Comparison of ENCODE assay signal across 23 cellular contexts in the genomic region with DNA sequence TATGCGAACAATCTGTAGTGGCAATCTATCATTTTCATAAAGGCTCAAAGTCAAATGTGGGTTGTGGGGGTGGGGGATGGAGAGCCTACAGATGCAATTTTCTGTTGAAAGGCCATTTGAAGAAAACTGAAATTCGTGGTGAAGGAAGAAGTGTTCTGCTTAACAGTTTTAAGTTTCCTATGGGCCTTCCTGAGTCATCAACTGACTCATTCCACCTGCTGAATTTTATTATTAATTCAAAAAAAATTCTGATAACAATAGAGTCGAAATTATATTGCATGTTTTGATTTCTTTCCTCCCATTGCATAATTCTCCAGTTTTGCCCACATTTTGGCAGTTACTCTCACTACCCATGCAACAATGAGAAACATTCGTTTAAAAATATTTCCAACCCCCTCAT.
DNase-seq lines count a peak whose midpoint lies in the region; ATAC-seq and TF ChIP-seq lines count a peak whose summit lies in the region.
"Had no signal": no experiment of that assay in that cellular context is flagged by ENCODE, and none has a peak within 500 bp of the region (broad histone marks: within the 10 kb centered on the region; RNA-seq: fewer than 3 reads in every experiment).

No MANE protein-coding gene starts in this region.

- no peak overlapping the region for H3K4me3 Mint-ChIP-seq in activated CD8-positive, alpha-beta T cell treated with anti-CD3 and anti-CD28 coated beads for 36 hours
- no peak overlapping the region for H3K4me3 Mint-ChIP-seq in activated CD8-positive, alpha-beta T cell treated with anti-CD3 and anti-CD28 coated beads, Interleukin-2, amount 10 ng/mL, durations not matched to agents 7 days and 5 days
- no peak overlapping the region for H3K4me3 Mint-ChIP-seq in activated naive CD8-positive, alpha-beta T cell treated with anti-CD3 and anti-CD28 coated beads for 36 hours
- H3K4me3 Mint-ChIP-seq in endothelial cell (ENCODE audit: unreplicated experiment) = no peak overlapping the region
- H3K4me3 Mint-ChIP-seq: dendritic cell treated with granulocyte-macrophage colony-stimulating factor and Interleukin-4, amounts not matched to agents 40 ng/mL and 50 ng/mL, for 4 days had no signal

- peak; percentile 71 for ATAC-seq in activated CD8-positive, alpha-beta T cell treated with anti-CD3 and anti-CD28 coated beads for 36 hours
- no peak for ATAC-seq in activated CD8-positive, alpha-beta T cell treated with anti-CD3 and anti-CD28 coated beads, Interleukin-2, amount 10 ng/mL, durations not matched to agents 7 days and 5 days
- ATAC-seq in HG02763 (IDR thresholded peaks at IDR 0.05; ENCODE audit: unreplicated experiment) = no peak
- ATAC-seq: A549, gastrocnemius medialis, GM12878 had no signal

- no peaks in the 10 kb centered on the region for H3K9me3 ChIP-seq in testis
- H3K9me3 ChIP-seq: A549, gastrocnemius medialis, spleen had no signal

- WGBS in testis, 2 donors = 42 to 47% methylated on average over 4 of the region's 4 CpGs

- H3K4me1 Mint-ChIP-seq in activated CD8-positive, alpha-beta T cell treated with anti-CD3 and anti-CD28 coated beads for 36 hours (ENCODE audit: low read depth) = peaks cover 14% of the 10 kb centered on the region
- peaks cover 12% of the 10 kb centered on the region for H3K4me1 Mint-ChIP-seq in activated CD8-positive, alpha-beta T cell treated with anti-CD3 and anti-CD28 coated beads, Interleukin-2, amount 10 ng/mL, durations not matched to agents 7 days and 5 days (ENCODE audit: low read depth)
- H3K4me1 Mint-ChIP-seq in activated naive CD8-positive, alpha-beta T cell treated with anti-CD3 and anti-CD28 coated beads for 36 hours = peaks cover 13% of the 10 kb centered on the region
- no peaks in the 10 kb centered on the region for H3K4me1 Mint-ChIP-seq in endothelial cell (ENCODE audit: unreplicated experiment)

- peak overlapping the region; percentile 58 for H3K27ac Mint-ChIP-seq in activated CD8-positive, alpha-beta T cell treated with anti-CD3 and anti-CD28 coated beads for 36 hours
- no peak overlapping the region for H3K27ac Mint-ChIP-seq in activated CD8-positive, alpha-beta T cell treated with anti-CD3 and anti-CD28 coated beads, Interleukin-2, amount 10 ng/mL, durations not matched to agents 7 days and 5 days
- H3K27ac Mint-ChIP-seq in activated naive CD8-positive, alpha-beta T cell treated with anti-CD3 and anti-CD28 coated beads for 36 hours = peak overlapping the region; percentile 82
- no peak overlapping the region for H3K27ac Mint-ChIP-seq in endothelial cell (ENCODE audit: unreplicated experiment)
- H3K27ac Mint-ChIP-seq: dendritic cell treated with granulocyte-macrophage colony-stimulating factor and Interleukin-4, amounts not matched to agents 40 ng/mL and 50 ng/mL, for 4 days had no signal

- H3K4me3 ChIP-seq in retinal pigment epithelial cell (ENCODE audit: low read length) (no peak overlapping the region), testis (no peak overlapping the region)
- H3K4me3 ChIP-seq: A549, gastrocnemius medialis, GM12878, lung, PC-9, spleen had no signal

- H3K27me3 ChIP-seq in testis = no peaks in the 10 kb centered on the region
- H3K27me3 ChIP-seq: gastrocnemius medialis, spleen had no signal

- CTCF ChIA-PET in activated CD8-positive, alpha-beta T cell treated with anti-CD3 and anti-CD28 coated beads for 36 hours (lab: Charles Lee) = no interaction called here
- CTCF ChIA-PET in activated CD8-positive, alpha-beta T cell treated with anti-CD3 and anti-CD28 coated beads, Interleukin-2, amount 10 ng/mL, durations not matched to agents 7 days and 5 days (lab: Charles Lee) = no interaction called here

- no peaks in the 10 kb centered on the region for H3K4me1 ChIP-seq in testis
- H3K4me1 ChIP-seq: A549, gastrocnemius medialis, spleen had no signal

- H3K27ac ChIP-seq in testis = no peak overlapping the region
- H3K27ac ChIP-seq: A549, gastrocnemius medialis, PC-9, spleen had no signal

- no peak for TF ChIP-seq POLR2A in testis (IDR thresholded peaks at IDR 0.05)

- DNase-seq in activated CD8-positive, alpha-beta T cell treated with anti-CD3 and anti-CD28 coated beads for 36 hours = peak; percentile 73
- no peak for DNase-seq in activated CD8-positive, alpha-beta T cell treated with anti-CD3 and anti-CD28 coated beads, Interleukin-2, amount 10 ng/mL, durations not matched to agents 7 days and 5 days
- peak; percentile 47 for DNase-seq in LHCN-M2 (ENCODE audit: low read depth)
- DNase-seq in activated naive CD8-positive, alpha-beta T cell treated with anti-CD3 and anti-CD28 coated beads for 36 hours = peak; percentile 10
- DNase-seq in retinal pigment epithelial cell (ENCODE audit: low read depth) = peak; percentile 2
- DNase-seq in testis = no peak
- DNase-seq in endothelial cell (ENCODE audit: low spot score) = no peak
- DNase-seq: activated CD4-positive, CD25-positive, alpha-beta regulatory T cell; gastrocnemius medialis; GOT3; KBM-7; kidney; NCI-H2029; NCI-H345; nucleus accumbens; PC-9; spleen; stimulated activated CD8-positive, alpha-beta memory T cell treated with anti-CD3 and anti-CD28 coated beads, Interleukin-4, amount 100 ng/mL, for 48 hours had no signal

- H3K36me3 ChIP-seq in testis (ENCODE audit: low read depth, missing control alignments) = no peaks in the 10 kb centered on the region
- H3K36me3 ChIP-seq: gastrocnemius medialis, spleen had no signal

- intact Hi-C loops in activated CD8-positive, alpha-beta T cell treated with anti-CD3 and anti-CD28 coated beads for 36 hours (cut with micrococcal nuclease) = no loop called here
- intact Hi-C loops in testis (cut with DNase I; ENCODE audit: low total_unique reads) = no loop called here

- no peaks in the 10 kb centered on the region for H3K36me3 Mint-ChIP-seq in activated CD8-positive, alpha-beta T cell treated with anti-CD3 and anti-CD28 coated beads for 36 hours (ENCODE audit: low read depth)
- no peaks in the 10 kb centered on the region for H3K36me3 Mint-ChIP-seq in activated CD8-positive, alpha-beta T cell treated with anti-CD3 and anti-CD28 coated beads, Interleukin-2, amount 10 ng/mL, durations not matched to agents 7 days and 5 days (ENCODE audit: low read depth)
- H3K36me3 Mint-ChIP-seq in activated naive CD8-positive, alpha-beta T cell treated with anti-CD3 and anti-CD28 coated beads for 36 hours = peaks cover 3% of the 10 kb centered on the region
- no peaks in the 10 kb centered on the region for H3K36me3 Mint-ChIP-seq in endothelial cell (ENCODE audit: low read depth, unreplicated experiment)

- peaks cover 3% of the 10 kb centered on the region for H3K9me3 Mint-ChIP-seq in activated CD8-positive, alpha-beta T cell treated with anti-CD3 and anti-CD28 coated beads for 36 hours
- no peaks in the 10 kb centered on the region for H3K9me3 Mint-ChIP-seq in activated CD8-positive, alpha-beta T cell treated with anti-CD3 and anti-CD28 coated beads, Interleukin-2, amount 10 ng/mL, durations not matched to agents 7 days and 5 days (ENCODE audit: insufficient read depth)
- no peaks in the 10 kb centered on the region for H3K9me3 Mint-ChIP-seq in activated naive CD8-positive, alpha-beta T cell treated with anti-CD3 and anti-CD28 coated beads for 36 hours
- no peaks in the 10 kb centered on the region for H3K9me3 Mint-ChIP-seq in endothelial cell (ENCODE audit: unreplicated experiment)
- H3K9me3 Mint-ChIP-seq: dendritic cell treated with granulocyte-macrophage colony-stimulating factor and Interleukin-4, amounts not matched to agents 40 ng/mL and 50 ng/mL, for 4 days had no signal

- POLR2A ChIA-PET in activated CD8-positive, alpha-beta T cell treated with anti-CD3 and anti-CD28 coated beads for 36 hours (lab: Charles Lee) = no interaction called here
- POLR2A ChIA-PET in activated CD8-positive, alpha-beta T cell treated with anti-CD3 and anti-CD28 coated beads, Interleukin-2, amount 10 ng/mL, durations not matched to agents 7 days and 5 days (lab: Charles Lee) = no interaction called here

- TF ChIP-seq CTCF in activated CD8-positive, alpha-beta T cell treated with anti-CD3 and anti-CD28 coated beads for 36 hours (IDR thresholded peaks at IDR 0.05) = no peak
- TF ChIP-seq CTCF in retinal pigment epithelial cell (conservative IDR thresholded peaks at IDR 0.05; ENCODE audit: low read depth, low read length) (no peak), testis (IDR thresholded peaks at IDR 0.05) (no peak), endothelial cell (IDR thresholded peaks at IDR 0.05; ENCODE audit: unreplicated experiment) (no peak)

- H3K27me3 Mint-ChIP-seq in activated CD8-positive, alpha-beta T cell treated with anti-CD3 and anti-CD28 coated beads for 36 hours = no peaks in the 10 kb centered on the region
- no peaks in the 10 kb centered on the region for H3K27me3 Mint-ChIP-seq in activated CD8-positive, alpha-beta T cell treated with anti-CD3 and anti-CD28 coated beads, Interleukin-2, amount 10 ng/mL, durations not matched to agents 7 days and 5 days (ENCODE audit: low read depth)
- H3K27me3 Mint-ChIP-seq in activated naive CD8-positive, alpha-beta T cell treated with anti-CD3 and anti-CD28 coated beads for 36 hours = no peaks in the 10 kb centered on the region
- no peaks in the 10 kb centered on the region for H3K27me3 Mint-ChIP-seq in endothelial cell (ENCODE audit: unreplicated experiment)
- H3K27me3 Mint-ChIP-seq: dendritic cell treated with granulocyte-macrophage colony-stimulating factor and Interleukin-4, amounts not matched to agents 40 ng/mL and 50 ng/mL, for 4 days had no signal

Comparison
In these comparisons a context has a peak if more than half of its experiments do, and no peak if none do; other contexts are left out.
1. DNase-seq: peak in activated CD8-positive, alpha-beta T cell treated with anti-CD3 and anti-CD28 coated beads for 36 hours (single experiment), LHCN-M2 (single experiment), activated naive CD8-positive, alpha-beta T cell treated with anti-CD3 and anti-CD28 coated beads for 36 hours (single experiment) and retinal pigment epithelial cell (single experiment); none in activated CD8-positive, alpha-beta T cell treated with anti-CD3 and anti-CD28 coated beads, Interleukin-2, amount 10 ng/mL, durations not matched to agents 7 days and 5 days (single experiment), testis (single experiment) and endothelial cell (single experiment).
2. H3K27ac Mint-ChIP-seq: peak in activated CD8-positive, alpha-beta T cell treated with anti-CD3 and anti-CD28 coated beads for 36 hours (single experiment) and activated naive CD8-positive, alpha-beta T cell treated with anti-CD3 and anti-CD28 coated beads for 36 hours (single experiment); none in activated CD8-positive, alpha-beta T cell treated with anti-CD3 and anti-CD28 coated beads, Interleukin-2, amount 10 ng/mL, durations not matched to agents 7 days and 5 days (single experiment) and endothelial cell (single experiment).